ENCODE assay signal across 2 cellular contexts in the genomic region with DNA sequence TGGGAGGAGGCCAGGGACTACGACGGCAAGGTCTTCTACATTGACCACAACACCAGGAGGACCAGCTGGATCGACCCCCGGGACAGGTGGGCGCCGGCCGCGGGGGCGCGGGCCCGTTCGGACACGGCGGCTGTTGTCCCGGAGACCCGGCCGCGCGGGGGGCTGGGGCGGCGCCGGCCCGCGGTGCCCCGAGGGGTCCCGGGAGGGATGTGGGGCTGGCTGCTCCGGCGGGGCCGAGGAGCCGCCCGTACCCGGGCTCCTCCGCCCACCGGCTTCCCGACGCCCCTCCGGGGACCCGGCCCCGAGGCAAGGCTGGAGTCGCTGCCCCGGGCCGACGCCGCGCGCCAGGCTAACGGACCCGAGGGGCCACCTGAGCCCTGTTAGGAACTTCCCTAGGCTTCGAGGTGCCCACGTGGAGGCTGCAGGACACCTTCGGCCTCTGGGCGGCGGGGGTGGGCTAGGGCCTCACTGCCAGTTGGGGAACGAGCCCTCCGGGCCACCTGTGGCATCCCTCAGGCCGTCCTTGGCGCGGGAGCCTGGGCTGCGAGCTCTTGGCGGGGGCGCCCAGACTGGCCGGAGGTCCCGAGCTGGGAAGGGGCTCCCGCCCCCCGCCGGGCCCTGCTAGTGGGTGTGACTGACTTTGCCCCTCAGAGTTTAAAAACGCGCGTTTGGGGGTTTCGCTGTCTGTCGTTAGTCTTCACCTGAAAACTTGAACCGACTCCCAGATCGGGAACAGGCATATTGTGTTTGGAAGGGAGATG.
TF ChIP-seq lines count a peak whose summit lies in the region.

No MANE protein-coding gene starts in this region.

TF ChIP-seq in HEK293, 187 proteins besides CTCF, POLR2A, EP300 and RAD21 (continued from another document):
- TF ChIP-seq ZNF629 (tag by site-specific recombination; IDR thresholded peaks at IDR 0.05), result no peak
- no peak for TF ChIP-seq ZFP69B (tag by site-specific recombination; IDR thresholded peaks at IDR 0.05)
- TF ChIP-seq ZNF16 (tag by site-specific recombination; IDR thresholded peaks at IDR 0.05; ENCODE audit: low read depth), result no peak
- TF ChIP-seq, protein P1, sequence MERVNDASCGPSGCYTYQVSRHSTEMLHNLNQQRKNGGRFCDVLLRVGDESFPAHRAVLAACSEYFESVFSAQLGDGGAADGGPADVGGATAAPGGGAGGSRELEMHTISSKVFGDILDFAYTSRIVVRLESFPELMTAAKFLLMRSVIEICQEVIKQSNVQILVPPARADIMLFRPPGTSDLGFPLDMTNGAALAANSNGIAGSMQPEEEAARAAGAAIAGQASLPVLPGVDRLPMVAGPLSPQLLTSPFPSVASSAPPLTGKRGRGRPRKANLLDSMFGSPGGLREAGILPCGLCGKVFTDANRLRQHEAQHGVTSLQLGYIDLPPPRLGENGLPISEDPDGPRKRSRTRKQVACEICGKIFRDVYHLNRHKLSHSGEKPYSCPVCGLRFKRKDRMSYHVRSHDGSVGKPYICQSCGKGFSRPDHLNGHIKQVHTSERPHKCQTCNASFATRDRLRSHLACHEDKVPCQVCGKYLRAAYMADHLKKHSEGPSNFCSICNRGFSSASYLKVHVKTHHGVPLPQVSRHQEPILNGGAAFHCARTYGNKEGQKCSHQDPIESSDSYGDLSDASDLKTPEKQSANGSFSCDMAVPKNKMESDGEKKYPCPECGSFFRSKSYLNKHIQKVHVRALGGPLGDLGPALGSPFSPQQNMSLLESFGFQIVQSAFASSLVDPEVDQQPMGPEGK (tag by site-specific recombination; IDR thresholded peaks at IDR 0.05), result 0 out of 2 replicates have a peak, but pooled peaks have one; percentile 23
- TF ChIP-seq GLI2 (tag by site-specific recombination; IDR thresholded peaks at IDR 0.05; ENCODE audit: borderline replicate concordance, low read depth), result no peak
- no peak for TF ChIP-seq HOXA7 (CRISPR knock-in tag; IDR thresholded peaks at IDR 0.05; ENCODE audit: borderline replicate concordance)
- TF ChIP-seq ZBTB20 (tag by site-specific recombination; IDR thresholded peaks at IDR 0.05), result peak; percentile 76
- TF ChIP-seq SCRT2 (tag by site-specific recombination; IDR thresholded peaks at IDR 0.05), result peak; percentile 98
- TF ChIP-seq ZXDB (tag by site-specific recombination; IDR thresholded peaks at IDR 0.05), result 0 out of 2 replicates have a peak, but pooled peaks have one; percentile 18
- no peak for TF ChIP-seq ZNF747 (tag by site-specific recombination; IDR thresholded peaks at IDR 0.05)
- TF ChIP-seq KLF9 (tag by site-specific recombination; IDR thresholded peaks at IDR 0.05; ENCODE audit: low read depth), result peak; percentile 40; the same call in 1 of the 2 replicates
- no peak for TF ChIP-seq ZNF514 (tag by site-specific recombination; IDR thresholded peaks at IDR 0.05)
- TF ChIP-seq ZBTB26 (tag by site-specific recombination; optimal IDR thresholded peaks at IDR 0.05), result peak; percentile 51
- TF ChIP-seq FEZF1 (tag by site-specific recombination; IDR thresholded peaks at IDR 0.05), result no peak
- TF ChIP-seq ZEB2 (tag by site-specific recombination; IDR thresholded peaks at IDR 0.05), result 0 out of 2 replicates have a peak, but pooled peaks have one; percentile 25
- no peak for TF ChIP-seq ZNF423 (tag by site-specific recombination; IDR thresholded peaks at IDR 0.05)
- TF ChIP-seq SCRT1 (tag by site-specific recombination; IDR thresholded peaks at IDR 0.05; ENCODE audit: borderline replicate concordance), result peak; percentile 89

TF ChIP-seq in endothelial cell of umbilical vein, 7 proteins besides CTCF, POLR2A, EP300 and RAD21 (continued from another document):
- TF ChIP-seq MAX (IDR thresholded peaks at IDR 0.05; ENCODE audit: insufficient read depth, insufficient read length), result peak; percentile 19
